Comparison of ENCODE assay signal across 23 cellular contexts in genomic region chr13:42492372-42492920, GRCh38.
"Had no signal": no experiment of that assay in that cellular context is flagged by ENCODE, and none has a peak within 500 bp of the region (broad histone marks: within the 10 kb centered on the region; RNA-seq: fewer than 3 reads in every experiment).

No MANE protein-coding gene starts in this region.

- H3K27me3 ChIP-seq: MG63 had no signal

- H3K4me2 ChIP-seq: SK-N-SH had no signal

- H3K4me3 ChIP-seq: MG63 had no signal

- FAIRE-seq: RCC 7860 had no signal

- DNase-seq: Karpas-422, KG1, MG63, NCI-H1092, NCI-H1105 treated with DMSO at 0.1 percent for 48 hours, NCI-H1417 treated with DMSO at 0.1 percent for 48 hours, NCI-H146, NCI-H1694 treated with DMSO at 0.1 percent for 48 hours, NCI-H1930, NCI-H2081, NCI-H2107, NCI-H2171, NCI-H226, NCI-H446, NCI-H510A, NCI-H524 treated with DMSO at 0.1 percent for 48 hours, NCI-H69, NCI-H774, SHP77, SK-N-SH, SW 1271 had no signal

- H3K9ac ChIP-seq: SK-N-SH had no signal

- H3K9me3 ChIP-seq: SK-N-SH had no signal

- H3K27ac ChIP-seq: RWPE1 had no signal

- H3K36me3 ChIP-seq: MG63 had no signal
